In the genomic region with DNA sequence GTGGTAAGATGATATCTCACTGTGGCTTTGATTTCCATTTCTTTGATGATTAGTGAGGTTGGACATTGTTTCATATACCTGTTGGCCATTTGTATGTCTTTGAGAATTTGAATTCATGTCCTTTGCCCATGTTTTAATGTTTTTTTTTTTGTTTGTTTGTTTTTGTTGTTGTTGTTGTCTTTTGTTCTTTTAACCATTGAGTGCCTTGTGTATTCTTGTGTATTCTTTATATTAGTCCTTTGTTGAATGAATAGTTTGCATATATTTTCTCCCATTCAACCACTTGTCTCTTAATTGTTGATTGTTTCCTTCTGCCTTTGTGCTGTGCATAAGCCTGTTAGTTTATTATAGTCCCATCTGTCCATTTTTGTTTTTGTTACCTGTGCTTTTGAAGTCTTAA, we compare ENCODE assay signal across 25 cellular contexts.
A peak's percentile ranks its signal among the peaks of the same experiment; 100 is the strongest.
DNase-seq lines count a peak whose midpoint lies in the region; ATAC-seq, FAIRE-seq and TF ChIP-seq lines count a peak whose summit lies in the region.
"Had no signal": no experiment of that assay in that cellular context is flagged by ENCODE, and none has a peak within 500 bp of the region (broad histone marks: within the 10 kb centered on the region; RNA-seq: fewer than 3 reads in every experiment).

No MANE protein-coding gene starts in this region.

- peaks cover 7 to 9% of the 10 kb centered on the region in 2 experiments; a peak in 4 of 5 replicates for H3K36me3 ChIP-seq in HepG2 (replicated peaks in 1 of 2; ENCODE audit: control insufficient read depth in 1 of 2, insufficient read depth in 2 of 2, low read length in 2 of 2)
- peaks cover 0 to under 1% (median 0%) of the 10 kb centered on the region in 4 donors for H3K36me3 ChIP-seq in right lobe of liver

- H3K4me2 ChIP-seq in HepG2 (ENCODE audit: low read depth, low read length) = no peak overlapping the region
- H3K4me2 ChIP-seq: A549 had no signal

- TF ChIP-seq POLR2A in HepG2 (IDR thresholded peaks at IDR 0.05; ENCODE audit: insufficient read depth in 1 of 2, low read depth in 2 of 2, low read length in 2 of 2) (no peak), right lobe of liver (IDR thresholded peaks at IDR 0.05) (no peak)

- no peak overlapping the region for H3K27ac ChIP-seq in HepG2 (ENCODE audit: extremely low read length, insufficient read depth, low read length)
- H3K27ac ChIP-seq in right lobe of liver = no peak overlapping the region
- H3K27ac ChIP-seq: 22Rv1; A549; BLaER1 treated with 17β-estradiol and CSF1 and Interleukin-3, amounts not matched to agents 10 nM and 100 nM; C4-2B had no signal

- H3K9ac ChIP-seq in HepG2 (ENCODE audit: insufficient read depth, low read depth, low read length) = no peak overlapping the region
- H3K9ac ChIP-seq: BLaER1 treated with 17β-estradiol and CSF1 and Interleukin-3, amounts not matched to agents 10 nM and 100 nM had no signal

- TF ChIP-seq RAD21 in HepG2 (CRISPR knock-in tag; IDR thresholded peaks at IDR 0.05) = no peak

- no peak for ATAC-seq in activated T-cell treated with anti-CD3 and anti-CD28 coated beads, Interleukin-2, amount 50 U/mL, for 72 hours (replicated peaks in 1 of 2)
- no peak for ATAC-seq in HepG2
- no peak for ATAC-seq in right lobe of liver
- ATAC-seq: A549; CD8-positive, alpha-beta T cell; GM12878 had no signal

- intact Hi-C loops in HepG2 (cut with micrococcal nuclease; ENCODE audit: unreplicated experiment) (no loop called here), right lobe of liver (cut with DNase I) (no loop called here)

- CTCF ChIA-PET in HepG2 (lab: Yijun Ruan, JAX; ENCODE audit: low intra/inter-chr PET ratio, low total read pairs) = no interaction called here

- no peaks in the 10 kb centered on the region for H4K20me1 ChIP-seq in HepG2 (ENCODE audit: insufficient read depth, low read length)
- H4K20me1 ChIP-seq: BLaER1 treated with 17β-estradiol and CSF1 and Interleukin-3, amounts not matched to agents 10 nM and 100 nM had no signal

- H3K27me3 Mint-ChIP-seq in activated T-cell treated with anti-CD3 and anti-CD28 coated beads, Interleukin-2, amount 50 U/mL, for 72 hours (ENCODE audit: low read depth) = no peaks in the 10 kb centered on the region
- H3K27me3 Mint-ChIP-seq in immature natural killer cell (ENCODE audit: low read depth in 3 of 3) = no peaks in the 10 kb centered on the region
- H3K27me3 Mint-ChIP-seq: B cell; CD4-positive, alpha-beta T cell had no signal

- TF ChIP-seq EP300 in HepG2 (IDR thresholded peaks at IDR 0.05; ENCODE audit: low read depth in 2 of 2, low read length in 2 of 2) = no peak
- TF ChIP-seq EP300 in HepG2 (CRISPR knock-in tag; IDR thresholded peaks at IDR 0.05; ENCODE audit: borderline replicate concordance) = no peak

- no TSS peak for BruUV-seq in HepG2 (replicated peaks; lab: Mats Ljungman, UMichigan)

- H2AFZ ChIP-seq in HepG2 (ENCODE audit: low read length) = no peak overlapping the region

- peaks cover 31 to 55% of the 10 kb centered on the region in 2 donors for H3K36me3 Mint-ChIP-seq in activated T-cell treated with anti-CD3 and anti-CD28 coated beads, Interleukin-2, amount 50 U/mL, for 72 hours (ENCODE audit: insufficient read depth in 2 of 2)
- H3K36me3 Mint-ChIP-seq in immature natural killer cell = peaks cover 22 to 55% (median 38%) of the 10 kb centered on the region in 3 donors

- H3K79me2 ChIP-seq in HepG2 (ENCODE audit: insufficient read depth, low read length) = peaks cover 5% of the 10 kb centered on the region

- TF ChIP-seq CTCF in HepG2 (CRISPR knock-in tag; IDR thresholded peaks at IDR 0.05) (no peak), right lobe of liver (IDR thresholded peaks at IDR 0.05) (no peak)

- no peak overlapping the region for H3K4me3 Mint-ChIP-seq in activated T-cell treated with anti-CD3 and anti-CD28 coated beads, Interleukin-2, amount 50 U/mL, for 72 hours
- H3K4me3 Mint-ChIP-seq in immature natural killer cell = no peak overlapping the region
- H3K4me3 Mint-ChIP-seq: B cell; CD4-positive, alpha-beta T cell; CD8-positive, alpha-beta T cell had no signal

- H3K4me1 Mint-ChIP-seq in activated T-cell treated with anti-CD3 and anti-CD28 coated beads, Interleukin-2, amount 50 U/mL, for 72 hours (ENCODE audit: low read depth) = peaks cover 5% of the 10 kb centered on the region
- H3K4me1 Mint-ChIP-seq in immature natural killer cell = peaks cover 44 to 75% of the 10 kb centered on the region in 2 donors
- H3K4me1 Mint-ChIP-seq: B cell had no signal

- no peaks in the 10 kb centered on the region for H3K27me3 ChIP-seq in HepG2 (ENCODE audit: control insufficient read depth in 1 of 2, insufficient read depth in 2 of 2, low read length in 2 of 2)
- H3K27me3 ChIP-seq in right lobe of liver = no peaks in the 10 kb centered on the region
- H3K27me3 ChIP-seq: BLaER1 treated with 17β-estradiol and CSF1 and Interleukin-3, amounts not matched to agents 10 nM and 100 nM had no signal

- DNase-seq in activated T-cell treated with anti-CD3 and anti-CD28 coated beads, Interleukin-2, amount 50 U/mL, for 72 hours = no peak
- DNase-seq in activated T-cell treated with anti-CD3 and anti-CD28 coated beads for 4 hours (no peak), HepG2 (ENCODE audit: low spot score) (no peak), right lobe of liver (no peak), immature natural killer cell (no peak)
- no peak for DNase-seq in activated CD4-positive, alpha-beta T cell treated with anti-CD3 and anti-CD28 coated beads for 48 hours
- DNase-seq: AML-193; CD4-positive, alpha-beta T cell; CD8-positive, alpha-beta T cell; COR-L47; DMS 273 treated with DMSO at 0.1 percent for 48 hours; DMS153; DMS53; DMS79; DND-41; EL; GDM1 had no signal

- H3K9me3 Mint-ChIP-seq in activated T-cell treated with anti-CD3 and anti-CD28 coated beads, Interleukin-2, amount 50 U/mL, for 72 hours = peaks cover 12 to 15% of the 10 kb centered on the region in 2 donors
- H3K9me3 Mint-ChIP-seq in immature natural killer cell = peaks cover 0 to 16% (median 13%) of the 10 kb centered on the region in 6 donors

- H3K4me1 ChIP-seq in HepG2 (ENCODE audit: insufficient read depth, low read length) = 0 out of 2 replicates have a peak, but pooled peaks cover 8% of the 10 kb centered on the region
- no peaks in the 10 kb centered on the region for H3K4me1 ChIP-seq in right lobe of liver
- H3K4me1 ChIP-seq: A549 had no signal

- in situ Hi-C loops in HepG2 (cut with HindIII; ENCODE audit: extremely low pct_ligation_motif_present, low pct_unique_long_range_greater_than_20kb) = no loop called here

- H3K4me3 ChIP-seq in HepG2 (replicated peaks in 1 of 3; ENCODE audit: insufficient read depth in 1 of 3, low read depth in 2 of 3, low read length in 3 of 3) = no peak overlapping the region
- no peak overlapping the region for H3K4me3 ChIP-seq in right lobe of liver
- H3K4me3 ChIP-seq: A549; BLaER1 treated with 17β-estradiol and CSF1 and Interleukin-3, amounts not matched to agents 10 nM and 100 nM; GM12878 had no signal

- peaks cover 7% of the 10 kb centered on the region; the same call in 1 of the 2 replicates for H3K9me3 ChIP-seq in HepG2 (ENCODE audit: low read length)
- H3K9me3 ChIP-seq in right lobe of liver = no peaks in the 10 kb centered on the region

- FAIRE-seq in HepG2 (lab: Jason Lieb, UNC) = no peak
- FAIRE-seq: A549, GM12878, GM12892, GM18507 had no signal

- H3K27ac Mint-ChIP-seq in activated T-cell treated with anti-CD3 and anti-CD28 coated beads, Interleukin-2, amount 50 U/mL, for 72 hours = peak overlapping the region; percentile 4
- peak overlapping the region in 5 of 6 donors; percentile 7 to 48 (median 29) for H3K27ac Mint-ChIP-seq in immature natural killer cell
- H3K27ac Mint-ChIP-seq: B cell; CD4-positive, alpha-beta T cell had no signal

- POLR2A ChIA-PET in HepG2 (lab: Yijun Ruan, JAX) = no interaction called here

TF ChIP-seq in HepG2, 621 proteins besides CTCF, POLR2A, EP300 and RAD21 (continues in another document):
- peak; percentile 88; the same call in 1 of the 2 replicates for TF ChIP-seq SOX6 (IDR thresholded peaks at IDR 0.05)
- TF ChIP-seq SOX6 (CRISPR knock-in tag; IDR thresholded peaks at IDR 0.05) = no peak
- TF ChIP-seq HNF4G (IDR thresholded peaks at IDR 0.05; ENCODE audit: borderline replicate concordance, low read depth, low read length) = no peak
- TF ChIP-seq HNF4G (CRISPR knock-in tag; IDR thresholded peaks at IDR 0.05; ENCODE audit: borderline replicate concordance, low read depth) = no peak
- TF ChIP-seq, protein P1, sequence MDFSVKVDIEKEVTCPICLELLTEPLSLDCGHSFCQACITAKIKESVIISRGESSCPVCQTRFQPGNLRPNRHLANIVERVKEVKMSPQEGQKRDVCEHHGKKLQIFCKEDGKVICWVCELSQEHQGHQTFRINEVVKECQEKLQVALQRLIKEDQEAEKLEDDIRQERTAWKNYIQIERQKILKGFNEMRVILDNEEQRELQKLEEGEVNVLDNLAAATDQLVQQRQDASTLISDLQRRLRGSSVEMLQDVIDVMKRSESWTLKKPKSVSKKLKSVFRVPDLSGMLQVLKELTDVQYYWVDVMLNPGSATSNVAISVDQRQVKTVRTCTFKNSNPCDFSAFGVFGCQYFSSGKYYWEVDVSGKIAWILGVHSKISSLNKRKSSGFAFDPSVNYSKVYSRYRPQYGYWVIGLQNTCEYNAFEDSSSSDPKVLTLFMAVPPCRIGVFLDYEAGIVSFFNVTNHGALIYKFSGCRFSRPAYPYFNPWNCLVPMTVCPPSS (IDR thresholded peaks at IDR 0.05) = 0 out of 2 replicates have a peak, but pooled peaks have one; percentile 70
- peak; percentile 60; the same call in 1 of the 2 replicates for TF ChIP-seq FOXP1 (IDR thresholded peaks at IDR 0.05)
- TF ChIP-seq FOXP1 (CRISPR knock-in tag; IDR thresholded peaks at IDR 0.05) = no peak
- TF ChIP-seq POLR2AphosphoS5 (IDR thresholded peaks at IDR 0.05; ENCODE audit: low read depth, low read length) = 0 out of 2 replicates have a peak, but pooled peaks have one; percentile 24
- no peak for TF ChIP-seq KAT2B (IDR thresholded peaks at IDR 0.05; ENCODE audit: borderline replicate concordance, low read depth, low read length)
- no peak for TF ChIP-seq NCOA5 (CRISPR knock-in tag; IDR thresholded peaks at IDR 0.05)
- 0 out of 2 replicates have a peak, but pooled peaks have one; percentile 64 for TF ChIP-seq PLRG1 (conservative IDR thresholded peaks at IDR 0.05)
